In genomic region chr7:20208651-20209307, GRCh38 we compare ENCODE assay signal across 1 cellular context.
TF ChIP-seq lines count a peak whose summit lies in the region.

No MANE protein-coding gene starts in this region.

TF ChIP-seq in K562, 482 proteins besides CTCF, POLR2A, EP300 and RAD21 (continued from another document):
- TF ChIP-seq CHAMP1 (IDR thresholded peaks at IDR 0.05) (peak; percentile 73), THRB (CRISPR knock-in tag; conservative IDR thresholded peaks at IDR 0.05) (no peak), TCFL5 (CRISPR knock-in tag; conservative IDR thresholded peaks at IDR 0.05) (no peak), TRIM28 (IDR thresholded peaks at IDR 0.05) (peak; percentile 31; the same call in 1 of the 2 replicates), NR3C1 (CRISPR knock-in tag; IDR thresholded peaks at IDR 0.05) (no peak)
